Comparison of ENCODE assay signal across 14 cellular contexts in genomic region chr9:121852646-121853616, GRCh38.
DNase-seq lines count a peak whose midpoint lies in the region; ATAC-seq and TF ChIP-seq lines count a peak whose summit lies in the region.
"Had no signal": no experiment of that assay in that cellular context is flagged by ENCODE, and none has a peak within 500 bp of the region (broad histone marks: within the 10 kb centered on the region; RNA-seq: fewer than 3 reads in every experiment).

No MANE protein-coding gene starts in this region.

- no peak overlapping the region for H3K27ac Mint-ChIP-seq in natural killer cell treated with Interleukin-12 subunit alpha and Interleukin-12 subunit beta and Interleukin-15 and Interleukin-18, amount 100 ng/mL, for 72 hours
- H3K27ac Mint-ChIP-seq in natural killer cell: no peak overlapping the region
- no peak overlapping the region for H3K27ac Mint-ChIP-seq in activated CD4-positive, alpha-beta T cell treated with anti-CD3 and anti-CD28 coated beads, Interleukin-2, amount 10 ng/mL, durations not matched to agents 24 days and 14 days
- H3K27ac Mint-ChIP-seq: activated CD4-positive, alpha-beta memory T cell treated with anti-CD3 and anti-CD28 coated beads for 36 hours; CD4-positive, CD25-positive, alpha-beta regulatory T cell had no signal

- peaks cover 4% of the 10 kb centered on the region for H3K9me3 Mint-ChIP-seq in natural killer cell treated with Interleukin-12 subunit alpha and Interleukin-12 subunit beta and Interleukin-15 and Interleukin-18, amount 100 ng/mL, for 72 hours
- H3K9me3 Mint-ChIP-seq in natural killer cell: peaks cover 2 to 6% of the 10 kb centered on the region in 2 donors
- no peaks in the 10 kb centered on the region for H3K9me3 Mint-ChIP-seq in activated CD4-positive, alpha-beta T cell treated with anti-CD3 and anti-CD28 coated beads, Interleukin-2, amount 10 ng/mL, durations not matched to agents 24 days and 14 days

- intact Hi-C loops in natural killer cell (cut with micrococcal nuclease) (no loop called here), left ventricle myocardium superior (cut with micrococcal nuclease) (no loop called here)
- intact Hi-C loops in activated CD4-positive, alpha-beta T cell treated with anti-CD3 and anti-CD28 coated beads, Interleukin-2, amount 10 ng/mL, durations not matched to agents 24 days and 14 days (cut with micrococcal nuclease): no loop called here

- no peak for DNase-seq in natural killer cell treated with Interleukin-12 subunit alpha and Interleukin-12 subunit beta and Interleukin-15 and Interleukin-18, amount 100 ng/mL, for 72 hours (ENCODE audit: low spot score)
- DNase-seq in natural killer cell: no peak
- DNase-seq in left ventricle myocardium superior: peak; percentile 75
- peak; percentile 29 for DNase-seq in retinal pigment epithelial cell (ENCODE audit: low read depth)
- DNase-seq in NCI-H82 (lab: John Stamatoyannopoulos, UW): no peak
- no peak for DNase-seq in activated CD4-positive, alpha-beta T cell treated with anti-CD3 and anti-CD28 coated beads, Interleukin-2, amount 10 ng/mL, durations not matched to agents 24 days and 14 days
- no peak for DNase-seq in NCI-H2196 (lab: John Stamatoyannopoulos, UW; ENCODE audit: unreplicated experiment)
- DNase-seq: activated CD4-positive, alpha-beta memory T cell treated with anti-CD3 and anti-CD28 coated beads for 36 hours; activated T-cell treated with anti-CD3 and anti-CD28 coated beads, Interleukin-2, amount 50 U/mL, for 48 hours; CD4-positive, CD25-positive, alpha-beta regulatory T cell; NCI-H187 treated with DMSO at 0.1 percent for 48 hours; NCI-H524 treated with DMSO at 0.1 percent for 48 hours; stimulated activated CD4-positive, alpha-beta T cell treated with anti-CD3 and anti-CD28 coated beads, Interleukin-2, amount 100 ng/mL, for 24 hours had no signal

- ATAC-seq in natural killer cell treated with Interleukin-12 subunit alpha and Interleukin-12 subunit beta and Interleukin-15 and Interleukin-18, amount 100 ng/mL, for 72 hours: peak; percentile 36 to 40
- ATAC-seq in natural killer cell: no peak
- ATAC-seq in left ventricle myocardium superior: peak; percentile 86
- ATAC-seq in HG02938 (IDR thresholded peaks at IDR 0.05; ENCODE audit: unreplicated experiment): no peak

- H3K27me3 Mint-ChIP-seq in natural killer cell treated with Interleukin-12 subunit alpha and Interleukin-12 subunit beta and Interleukin-15 and Interleukin-18, amount 100 ng/mL, for 72 hours: no peaks in the 10 kb centered on the region
- H3K27me3 Mint-ChIP-seq in natural killer cell (ENCODE audit: low read depth in 2 of 2): no peaks in the 10 kb centered on the region
- H3K27me3 Mint-ChIP-seq in activated CD4-positive, alpha-beta T cell treated with anti-CD3 and anti-CD28 coated beads, Interleukin-2, amount 10 ng/mL, durations not matched to agents 24 days and 14 days: no peaks in the 10 kb centered on the region
- H3K27me3 Mint-ChIP-seq: activated CD4-positive, alpha-beta memory T cell treated with anti-CD3 and anti-CD28 coated beads for 36 hours; CD4-positive, CD25-positive, alpha-beta regulatory T cell had no signal

- TF ChIP-seq CTCF in natural killer cell (IDR thresholded peaks at IDR 0.05): no peak
- no peak for TF ChIP-seq CTCF in retinal pigment epithelial cell (conservative IDR thresholded peaks at IDR 0.05; ENCODE audit: low read depth, low read length)

- H3K36me3 Mint-ChIP-seq in natural killer cell treated with Interleukin-12 subunit alpha and Interleukin-12 subunit beta and Interleukin-15 and Interleukin-18, amount 100 ng/mL, for 72 hours: peaks cover 6% of the 10 kb centered on the region
- H3K36me3 Mint-ChIP-seq in natural killer cell: peaks cover 10% of the 10 kb centered on the region
- no peaks in the 10 kb centered on the region for H3K36me3 Mint-ChIP-seq in activated CD4-positive, alpha-beta T cell treated with anti-CD3 and anti-CD28 coated beads, Interleukin-2, amount 10 ng/mL, durations not matched to agents 24 days and 14 days (ENCODE audit: low read depth)
- H3K36me3 Mint-ChIP-seq: activated CD4-positive, alpha-beta memory T cell treated with anti-CD3 and anti-CD28 coated beads for 36 hours; CD4-positive, CD25-positive, alpha-beta regulatory T cell had no signal

- no peaks in the 10 kb centered on the region for H3K4me1 Mint-ChIP-seq in natural killer cell treated with Interleukin-12 subunit alpha and Interleukin-12 subunit beta and Interleukin-15 and Interleukin-18, amount 100 ng/mL, for 72 hours (ENCODE audit: low read depth in 2 of 2)
- H3K4me1 Mint-ChIP-seq in natural killer cell: no peaks in the 10 kb centered on the region
- H3K4me1 Mint-ChIP-seq in activated CD4-positive, alpha-beta T cell treated with anti-CD3 and anti-CD28 coated beads, Interleukin-2, amount 10 ng/mL, durations not matched to agents 24 days and 14 days: no peaks in the 10 kb centered on the region
- H3K4me1 Mint-ChIP-seq: CD4-positive, CD25-positive, alpha-beta regulatory T cell had no signal

- no peak overlapping the region for H3K4me3 ChIP-seq in retinal pigment epithelial cell (ENCODE audit: low read length)

- no peak overlapping the region for H3K4me3 Mint-ChIP-seq in natural killer cell treated with Interleukin-12 subunit alpha and Interleukin-12 subunit beta and Interleukin-15 and Interleukin-18, amount 100 ng/mL, for 72 hours
- H3K4me3 Mint-ChIP-seq in natural killer cell: no peak overlapping the region
- H3K4me3 Mint-ChIP-seq in activated CD4-positive, alpha-beta T cell treated with anti-CD3 and anti-CD28 coated beads, Interleukin-2, amount 10 ng/mL, durations not matched to agents 24 days and 14 days: no peak overlapping the region
- H3K4me3 Mint-ChIP-seq: activated CD4-positive, alpha-beta memory T cell treated with anti-CD3 and anti-CD28 coated beads for 36 hours; CD4-positive, CD25-positive, alpha-beta regulatory T cell had no signal

Comparison
In these comparisons a context has a peak if more than half of its experiments do, and no peak if none do; other contexts are left out.
1. ATAC-seq: peak in natural killer cell treated with Interleukin-12 subunit alpha and Interleukin-12 subunit beta and Interleukin-15 and Interleukin-18, amount 100 ng/mL, for 72 hours (2 of 2) and left ventricle myocardium superior (single experiment); none in natural killer cell (0 of 3) and HG02938 (single experiment).
2. DNase-seq: peak in left ventricle myocardium superior (single experiment) and retinal pigment epithelial cell (single experiment); none in natural killer cell treated with Interleukin-12 subunit alpha and Interleukin-12 subunit beta and Interleukin-15 and Interleukin-18, amount 100 ng/mL, for 72 hours (single experiment), natural killer cell (single experiment), NCI-H82 (single experiment), activated CD4-positive, alpha-beta T cell treated with anti-CD3 and anti-CD28 coated beads, Interleukin-2, amount 10 ng/mL, durations not matched to agents 24 days and 14 days (single experiment) and NCI-H2196 (single experiment).